ENCODE assay signal across 1 cellular context in genomic region chr3:186054481-186055399, GRCh38.
TF ChIP-seq lines count a peak whose summit lies in the region.

No MANE protein-coding gene starts in this region.

TF ChIP-seq in GM23338, 12 proteins besides CTCF, POLR2A, EP300 and RAD21 (continued from another document):
- TF ChIP-seq ZNF462 (CRISPR knock-in tag; IDR thresholded peaks at IDR 0.05) = no peak
- TF ChIP-seq NANOG (IDR thresholded peaks at IDR 0.05; ENCODE audit: borderline replicate concordance) = no peak
- no peak for TF ChIP-seq JUNB (IDR thresholded peaks at IDR 0.05; ENCODE audit: unreplicated experiment)
- no peak for TF ChIP-seq REST (IDR thresholded peaks at IDR 0.05; ENCODE audit: unreplicated experiment)
- no peak for TF ChIP-seq STAT1 (IDR thresholded peaks at IDR 0.05; ENCODE audit: unreplicated experiment)
- no peak for TF ChIP-seq EZH2phosphoT487 (IDR thresholded peaks at IDR 0.05; ENCODE audit: unreplicated experiment)
- TF ChIP-seq ETS1 (IDR thresholded peaks at IDR 0.05) = no peak
- no peak for TF ChIP-seq ZNF331 (CRISPR knock-in tag; IDR thresholded peaks at IDR 0.05; ENCODE audit: low read depth)
- no peak for TF ChIP-seq POLR2AphosphoS5 (IDR thresholded peaks at IDR 0.05; ENCODE audit: low read depth)
